8 cellular contexts compared by ENCODE assay signal in the genomic region with DNA sequence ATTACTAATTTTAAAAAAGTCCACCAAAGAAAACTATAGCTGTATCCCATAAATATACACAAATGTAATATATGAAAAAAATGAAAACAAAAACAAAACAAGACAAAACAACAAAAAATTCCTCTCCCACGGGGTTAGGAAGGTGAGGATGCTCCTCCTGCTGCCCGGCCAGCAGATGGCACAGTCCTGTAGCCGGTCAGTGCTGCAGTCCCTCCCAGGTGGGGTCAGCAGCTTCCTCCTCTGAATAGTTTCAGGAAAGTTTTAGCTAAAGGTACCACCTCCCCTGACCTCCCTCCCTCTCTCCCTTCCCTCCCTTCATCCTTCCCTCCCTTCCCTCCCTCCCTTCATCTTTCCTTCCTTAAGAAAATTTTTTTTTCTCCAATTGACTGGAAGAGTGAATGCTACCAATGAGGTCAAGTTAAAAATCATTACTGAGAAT.
DNase-seq lines count a peak whose midpoint lies in the region; ATAC-seq and TF ChIP-seq lines count a peak whose summit lies in the region.

No MANE protein-coding gene starts in this region.

- no peak overlapping the region for H3K4me3 Mint-ChIP-seq in nephron
- H3K4me3 Mint-ChIP-seq in natural killer cell treated with Interleukin-12 subunit alpha and Interleukin-12 subunit beta and Interleukin-15 and Interleukin-18, amount 100 ng/mL, for 72 hours, result no peak overlapping the region

- H3K27me3 Mint-ChIP-seq in nephron (ENCODE audit: low read depth), result no peaks in the 10 kb centered on the region
- peaks cover 27 to 38% of the 10 kb centered on the region in 2 donors for H3K27me3 Mint-ChIP-seq in natural killer cell treated with Interleukin-12 subunit alpha and Interleukin-12 subunit beta and Interleukin-15 and Interleukin-18, amount 100 ng/mL, for 72 hours

- H3K9ac ChIP-seq in colonic mucosa (ENCODE audit: low read depth in 2 of 2, low read length in 2 of 2), result no peak overlapping the region

- ATAC-seq in HG03039 (IDR thresholded peaks at IDR 0.05; ENCODE audit: unreplicated experiment) (no peak), GM18505 (IDR thresholded peaks at IDR 0.05; ENCODE audit: unreplicated experiment) (no peak)
- ATAC-seq in natural killer cell treated with Interleukin-12 subunit alpha and Interleukin-12 subunit beta and Interleukin-15 and Interleukin-18, amount 100 ng/mL, for 72 hours, result no peak

- peaks cover 3% of the 10 kb centered on the region for H3K9me3 Mint-ChIP-seq in nephron
- no peaks in the 10 kb centered on the region for H3K9me3 Mint-ChIP-seq in natural killer cell treated with Interleukin-12 subunit alpha and Interleukin-12 subunit beta and Interleukin-15 and Interleukin-18, amount 100 ng/mL, for 72 hours

- TF ChIP-seq POLR2A in GM18505 (IDR thresholded peaks at IDR 0.05; ENCODE audit: borderline replicate concordance, extremely low read depth, insufficient read depth, insufficient read length), result no peak

- no peaks in the 10 kb centered on the region for H3K9me3 ChIP-seq in colonic mucosa

- H3K4me3 ChIP-seq in colonic mucosa, result no peak overlapping the region

- no peak overlapping the region for H3K27ac ChIP-seq in colonic mucosa

- H3K36me3 Mint-ChIP-seq in nephron (ENCODE audit: low read depth), result peaks cover 15% of the 10 kb centered on the region
- no peaks in the 10 kb centered on the region for H3K36me3 Mint-ChIP-seq in natural killer cell treated with Interleukin-12 subunit alpha and Interleukin-12 subunit beta and Interleukin-15 and Interleukin-18, amount 100 ng/mL, for 72 hours

- H3K4me1 ChIP-seq in colonic mucosa, result no peaks in the 10 kb centered on the region

- TF ChIP-seq CTCF in colonic mucosa (IDR thresholded peaks at IDR 0.05) (peak; percentile 41), nephron (IDR thresholded peaks at IDR 0.05; ENCODE audit: unreplicated experiment in 3 of 3) (peak in 2 of 3 experiments; percentile 31 to 45)

- peak overlapping the region in 1 of 3 experiments; percentile 87 for H3K27ac Mint-ChIP-seq in nephron
- no peak overlapping the region for H3K27ac Mint-ChIP-seq in natural killer cell treated with Interleukin-12 subunit alpha and Interleukin-12 subunit beta and Interleukin-15 and Interleukin-18, amount 100 ng/mL, for 72 hours

- no peaks in the 10 kb centered on the region for H3K27me3 ChIP-seq in colonic mucosa

- DNase-seq in DMS53 treated with DMSO at 0.1 percent for 48 hours (lab: John Stamatoyannopoulos, UW; ENCODE audit: unreplicated experiment) (peak; percentile 55), LoVo (ENCODE audit: low spot score) (peak; percentile 32), colonic mucosa (no peak)
- no peak for DNase-seq in natural killer cell treated with Interleukin-12 subunit alpha and Interleukin-12 subunit beta and Interleukin-15 and Interleukin-18, amount 100 ng/mL, for 72 hours (ENCODE audit: low spot score)
- DNase-seq in stimulated activated CD8-positive, alpha-beta memory T cell treated with anti-CD3 and anti-CD28 coated beads, Interleukin-4, amount 100 ng/mL, for 48 hours, result no peak

- intact Hi-C loops in colonic mucosa (cut with DNase I), result loop anchor here (5.0 kb wide), 1 partner anchor 123 kb away; a partner anchor contains a TSS

- no peaks in the 10 kb centered on the region for H3K36me3 ChIP-seq in colonic mucosa

- H3K4me1 Mint-ChIP-seq in nephron, result peaks cover 34% of the 10 kb centered on the region
- no peaks in the 10 kb centered on the region for H3K4me1 Mint-ChIP-seq in natural killer cell treated with Interleukin-12 subunit alpha and Interleukin-12 subunit beta and Interleukin-15 and Interleukin-18, amount 100 ng/mL, for 72 hours (ENCODE audit: low read depth in 2 of 2)

Comparison
In these comparisons a context has a peak if more than half of its experiments do, and no peak if none do; other contexts are left out.
1. DNase-seq: peak in DMS53 treated with DMSO at 0.1 percent for 48 hours (single experiment) and LoVo (single experiment); none in colonic mucosa (single experiment), natural killer cell treated with Interleukin-12 subunit alpha and Interleukin-12 subunit beta and Interleukin-15 and Interleukin-18, amount 100 ng/mL, for 72 hours (single experiment) and stimulated activated CD8-positive, alpha-beta memory T cell treated with anti-CD3 and anti-CD28 coated beads, Interleukin-4, amount 100 ng/mL, for 48 hours (single experiment).